In the genomic region with DNA sequence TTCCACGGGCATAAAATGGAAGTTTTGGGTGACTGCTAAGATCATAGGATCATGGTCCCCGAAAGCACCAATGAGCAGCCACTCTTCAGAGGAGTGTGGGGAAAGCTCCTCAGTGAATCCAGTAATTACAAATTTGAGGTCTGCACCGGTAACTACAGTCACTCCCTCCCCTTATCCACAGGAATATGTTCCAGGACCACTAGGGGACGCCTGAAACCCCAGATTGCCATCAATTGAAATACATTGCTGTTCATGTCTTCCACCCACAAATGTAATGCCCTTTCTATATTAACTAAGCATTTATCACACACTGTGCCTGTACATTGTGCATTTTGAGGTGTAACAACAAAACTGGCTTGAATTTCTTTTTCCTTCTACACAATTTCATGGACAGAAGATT, we compare ENCODE assay signal across 10 cellular contexts.
A peak's percentile ranks its signal among the peaks of the same experiment; 100 is the strongest.
DNase-seq lines count a peak whose midpoint lies in the region; ATAC-seq and TF ChIP-seq lines count a peak whose summit lies in the region.
"Had no signal": no experiment of that assay in that cellular context is flagged by ENCODE, and none has a peak within 500 bp of the region (broad histone marks: within the 10 kb centered on the region; RNA-seq: fewer than 3 reads in every experiment).

No MANE protein-coding gene starts in this region.

- H3K27ac ChIP-seq in brain microvascular endothelial cell = no peak overlapping the region

- CTCF ChIA-PET in activated naive CD4-positive, alpha-beta T cell treated with anti-CD3 and anti-CD28 coated beads, Interleukin-2, amount 10 ng/mL, durations not matched to agents 7 days and 5 days (lab: Charles Lee) = interaction anchor here (0.6 to 0.9 kb wide), 2 partner anchors 8 to 285 kb away, joined by 3 read pairs; no protein-coding TSS in a partner anchor

- ATAC-seq in HG02852 (IDR thresholded peaks at IDR 0.05; ENCODE audit: unreplicated experiment) = no peak

- TF ChIP-seq CTCF in AG09309 (IDR thresholded peaks at IDR 0.05; ENCODE audit: control insufficient read depth, insufficient read depth, low read depth, low read length, missing control alignments) (peak; percentile 11), brain microvascular endothelial cell (IDR thresholded peaks at IDR 0.05; ENCODE audit: low read depth, low read length, missing control alignments) (peak; percentile 28)

- no peaks in the 10 kb centered on the region for H3K27me3 ChIP-seq in brain microvascular endothelial cell (replicated peaks)

- no peak overlapping the region for H3K4me3 Mint-ChIP-seq in activated naive CD4-positive, alpha-beta T cell treated with anti-CD3 and anti-CD28 coated beads, Interleukin-2, amount 10 ng/mL, durations not matched to agents 7 days and 5 days

- H3K27me3 Mint-ChIP-seq in activated naive CD4-positive, alpha-beta T cell treated with anti-CD3 and anti-CD28 coated beads, Interleukin-2, amount 10 ng/mL, durations not matched to agents 7 days and 5 days = no peaks in the 10 kb centered on the region

- H3K9me3 Mint-ChIP-seq in activated naive CD4-positive, alpha-beta T cell treated with anti-CD3 and anti-CD28 coated beads, Interleukin-2, amount 10 ng/mL, durations not matched to agents 7 days and 5 days = peaks cover 3% of the 10 kb centered on the region

- no peaks in the 10 kb centered on the region for H3K36me3 Mint-ChIP-seq in activated naive CD4-positive, alpha-beta T cell treated with anti-CD3 and anti-CD28 coated beads, Interleukin-2, amount 10 ng/mL, durations not matched to agents 7 days and 5 days

- in situ Hi-C loops in brain microvascular endothelial cell (cut with HindIII; ENCODE audit: low pct_ligation_motif_present, low sequenced_read_pairs) = no loop called here

- no peaks in the 10 kb centered on the region for H3K4me1 Mint-ChIP-seq in activated naive CD4-positive, alpha-beta T cell treated with anti-CD3 and anti-CD28 coated beads, Interleukin-2, amount 10 ng/mL, durations not matched to agents 7 days and 5 days

- no peaks in the 10 kb centered on the region for H3K36me3 ChIP-seq in brain microvascular endothelial cell (replicated peaks)

- DNase-seq in AG09309 (ENCODE audit: low read depth) = no peak
- DNase-seq in H4 (ENCODE audit: low spot score) = peak; percentile 21
- DNase-seq in NCI-H69 (lab: John Stamatoyannopoulos, UW) = peak; percentile 8
- no peak for DNase-seq in brain microvascular endothelial cell
- DNase-seq in HCEC 1CT = no peak
- no peak for DNase-seq in ecto neural progenitor cell (ENCODE audit: low spot score)
- DNase-seq in activated naive CD4-positive, alpha-beta T cell treated with anti-CD3 and anti-CD28 coated beads, Interleukin-2, amount 10 ng/mL, durations not matched to agents 7 days and 5 days = no peak
- DNase-seq: activated T-cell treated with anti-CD3 and anti-CD28 coated beads for 4 hours, NCI-H1930 had no signal

- H3K4me3 ChIP-seq in AG09309 (ENCODE audit: control insufficient read depth, low read depth, low read length) = no peak overlapping the region
- no peak overlapping the region for H3K4me3 ChIP-seq in brain microvascular endothelial cell (ENCODE audit: low read depth, low read length)

- no peak overlapping the region for H3K27ac Mint-ChIP-seq in activated naive CD4-positive, alpha-beta T cell treated with anti-CD3 and anti-CD28 coated beads, Interleukin-2, amount 10 ng/mL, durations not matched to agents 7 days and 5 days

Comparison
In these comparisons a context has a peak if more than half of its experiments do, and no peak if none do; other contexts are left out.
1. DNase-seq: peak in H4 (single experiment) and NCI-H69 (single experiment); none in AG09309 (single experiment), brain microvascular endothelial cell (single experiment), HCEC 1CT (single experiment), ecto neural progenitor cell (single experiment) and activated naive CD4-positive, alpha-beta T cell treated with anti-CD3 and anti-CD28 coated beads, Interleukin-2, amount 10 ng/mL, durations not matched to agents 7 days and 5 days (single experiment).